Comparison of ENCODE assay signal across 15 cellular contexts in the genomic region with DNA sequence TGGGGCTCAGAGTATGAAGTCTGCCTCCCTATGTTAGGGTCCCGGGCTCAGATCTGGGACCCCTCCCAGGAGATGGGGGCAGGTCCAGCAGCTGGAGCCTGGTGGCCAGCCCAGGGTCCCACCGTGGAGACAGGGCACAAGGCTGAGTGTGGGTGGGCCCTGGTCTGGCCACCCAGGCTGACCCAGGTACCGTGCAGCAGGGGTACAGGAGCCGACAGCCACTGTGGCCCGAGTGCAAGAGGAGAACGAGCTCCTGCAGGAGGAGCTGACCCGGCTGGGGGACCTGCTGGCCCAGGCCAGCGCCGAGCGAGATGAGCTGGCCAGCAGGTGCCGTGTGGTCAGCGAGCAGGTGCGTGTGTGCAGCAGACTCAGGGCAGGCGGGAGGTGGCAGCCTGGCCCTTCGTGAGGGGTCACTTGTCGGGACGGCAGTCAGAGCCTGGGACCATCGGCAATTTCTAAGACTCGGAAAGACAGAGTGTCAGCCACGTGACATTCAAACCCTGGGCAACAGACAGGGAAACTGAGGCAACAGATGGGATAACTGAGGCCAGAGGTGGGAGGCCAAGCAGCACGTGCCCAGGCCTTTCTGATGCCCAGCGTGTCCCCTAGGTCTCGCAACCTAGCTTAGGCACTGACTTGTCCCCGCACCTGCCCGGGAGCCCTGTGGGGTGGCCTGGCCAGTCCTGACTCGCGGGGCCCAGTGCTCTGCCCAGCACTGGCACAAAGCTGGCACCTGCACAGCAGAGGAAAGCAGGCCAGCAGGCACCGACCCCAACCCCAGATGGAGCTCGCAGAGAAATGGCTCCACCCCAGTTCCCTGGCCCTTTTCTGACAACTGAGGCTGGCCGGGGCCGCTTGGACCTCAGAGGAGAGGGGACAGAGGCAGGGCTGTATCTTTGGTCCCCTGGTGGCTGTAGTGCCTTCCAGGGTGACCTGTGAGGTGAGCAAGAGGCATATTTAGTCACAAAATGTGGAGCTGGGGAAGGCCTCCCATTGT. TPM values are rescaled to one million over a fixed set of nuclear protein-coding genes. Genes with fewer than 3 reads are reported as not detected.
DNase-seq lines count a peak whose midpoint lies in the region; ATAC-seq, FAIRE-seq and TF ChIP-seq lines count a peak whose summit lies in the region.
"Had no signal": no experiment of that assay in that cellular context is flagged by ENCODE, and none has a peak within 500 bp of the region (broad histone marks: within the 10 kb centered on the region; RNA-seq: fewer than 3 reads in every experiment).

No MANE protein-coding gene starts in this region.

- no peak for TF ChIP-seq RAD21 in HepG2 (CRISPR knock-in tag; IDR thresholded peaks at IDR 0.05)

- H3K27ac ChIP-seq in HepG2 (ENCODE audit: extremely low read length, insufficient read depth, low read length) (no peak overlapping the region), suprapubic skin (peak overlapping the region; percentile 57), OCI-LY7 (ENCODE audit: low read depth, low read length, poor library complexity, severe bottlenecking) (no peak overlapping the region)

- FAIRE-seq in HepG2 (lab: Jason Lieb, UNC) = no peak
- FAIRE-seq: A204.1 had no signal

- H3K36me3 ChIP-seq in adipocyte (ENCODE audit: control insufficient read depth, insufficient read depth, low read length, severe bottlenecking) = no peaks in the 10 kb centered on the region
- H3K36me3 ChIP-seq in HepG2 (replicated peaks in 1 of 2; ENCODE audit: control insufficient read depth in 1 of 2, insufficient read depth in 2 of 2, low read length in 2 of 2) = no peaks in the 10 kb centered on the region
- no peaks in the 10 kb centered on the region for H3K36me3 ChIP-seq in suprapubic skin
- no peaks in the 10 kb centered on the region for H3K36me3 ChIP-seq in OCI-LY7 (ENCODE audit: insufficient read depth, low read length)

- intact Hi-C loops in HepG2 (cut with micrococcal nuclease; ENCODE audit: unreplicated experiment) = no loop called here
- intact Hi-C loops in OCI-LY7 (cut with micrococcal nuclease; ENCODE audit: unreplicated experiment) = no loop called here

- no peak for ATAC-seq in activated CD4-positive, CD25-positive, alpha-beta regulatory T cell treated with anti-CD3 and anti-CD28 coated beads, Interleukin-2, amount 50 U/mL, for 24 hours
- ATAC-seq in HepG2 (peak; percentile 13), GM18867 (IDR thresholded peaks at IDR 0.05; ENCODE audit: unreplicated experiment) (no peak), HG02678 (IDR thresholded peaks at IDR 0.05; ENCODE audit: unreplicated experiment) (no peak)
- ATAC-seq: T-cell had no signal

- TF ChIP-seq POLR2A in HepG2 (IDR thresholded peaks at IDR 0.05; ENCODE audit: insufficient read depth in 1 of 2, low read depth in 2 of 2, low read length in 2 of 2) = no peak
- no peak for TF ChIP-seq POLR2A in suprapubic skin (IDR thresholded peaks at IDR 0.05)

- H2AFZ ChIP-seq in HepG2 (ENCODE audit: low read length) (no peak overlapping the region), OCI-LY7 (ENCODE audit: low read length) (no peak overlapping the region)

- H3K4me3 ChIP-seq in adipocyte (ENCODE audit: low read length) (peak overlapping the region; percentile 35), HepG2 (replicated peaks in 1 of 3; ENCODE audit: insufficient read depth in 1 of 3, low read depth in 2 of 3, low read length in 3 of 3) (no peak overlapping the region), suprapubic skin (no peak overlapping the region), OCI-LY7 (ENCODE audit: low read depth, low read length, poor library complexity, severe bottlenecking) (no peak overlapping the region)
- H3K4me3 ChIP-seq: lung had no signal

- peak; percentile 27 for DNase-seq in activated CD4-positive, CD25-positive, alpha-beta regulatory T cell treated with anti-CD3 and anti-CD28 coated beads, Interleukin-2, amount 50 U/mL, for 72 hours
- no peak for DNase-seq in adipocyte (ENCODE audit: low read depth)
- no peak for DNase-seq in HepG2 (ENCODE audit: low spot score)
- peak; percentile 58 to 77 for DNase-seq in suprapubic skin (ENCODE audit: low spot score in 2 of 2)
- no peak for DNase-seq in OCI-LY7 (ENCODE audit: low spot score)
- DNase-seq: central memory CD4-positive, alpha-beta T cell; NCI-H748 treated with DMSO at 0.1 percent for 48 hours had no signal

- POLR2A ChIA-PET in HepG2 (lab: Yijun Ruan, JAX) = no interaction called here
- POLR2A ChIA-PET in OCI-LY7 (lab: Charles Lee) = no interaction called here

- H3K9ac ChIP-seq in adipocyte (ENCODE audit: low read length) (peak overlapping the region; percentile 77), HepG2 (ENCODE audit: insufficient read depth, low read depth, low read length) (no peak overlapping the region)

- H3K79me2 ChIP-seq in HepG2 (ENCODE audit: insufficient read depth, low read length) (no peaks in the 10 kb centered on the region), OCI-LY7 (ENCODE audit: insufficient read depth, low read depth, low read length) (no peaks in the 10 kb centered on the region)

- no peaks in the 10 kb centered on the region for H3K9me2 ChIP-seq in OCI-LY7 (ENCODE audit: insufficient read depth, low read length)

- H4K20me1 ChIP-seq in HepG2 (ENCODE audit: insufficient read depth, low read length) (no peaks in the 10 kb centered on the region), OCI-LY7 (ENCODE audit: insufficient read depth, low read length) (no peaks in the 10 kb centered on the region)

- TF ChIP-seq CTCF in HepG2 (CRISPR knock-in tag; IDR thresholded peaks at IDR 0.05) (peak; percentile 47), suprapubic skin (IDR thresholded peaks at IDR 0.05) (no peak), OCI-LY7 (conservative IDR thresholded peaks at IDR 0.05; ENCODE audit: low read length) (no peak)

- WGBS in HepG2 (ENCODE audit: low lambda C conversion rate) = 32% methylated on average over 24 of the region's 31 CpGs
- WGBS in suprapubic skin = 90% methylated on average over 20 of the region's 31 CpGs

- peaks cover 50% of the 10 kb centered on the region for H3K4me1 ChIP-seq in adipocyte (ENCODE audit: control insufficient read depth, insufficient read depth, low read length)
- H3K4me1 ChIP-seq in HepG2 (ENCODE audit: insufficient read depth, low read length) = peaks cover 13% of the 10 kb centered on the region
- peaks cover 61% of the 10 kb centered on the region for H3K4me1 ChIP-seq in suprapubic skin
- H3K4me1 ChIP-seq in OCI-LY7 (ENCODE audit: insufficient read depth, low read length, poor library complexity, severe bottlenecking) = no peaks in the 10 kb centered on the region

- no peak overlapping the region for H3K4me2 ChIP-seq in HepG2 (ENCODE audit: low read depth, low read length)
- H3K4me2 ChIP-seq in OCI-LY7 (ENCODE audit: low read length) = no peak overlapping the region

- TF ChIP-seq EP300 in HepG2 (IDR thresholded peaks at IDR 0.05; ENCODE audit: low read depth in 2 of 2, low read length in 2 of 2) (no peak), HepG2 (CRISPR knock-in tag; IDR thresholded peaks at IDR 0.05; ENCODE audit: borderline replicate concordance) (no peak), suprapubic skin (IDR thresholded peaks at IDR 0.05) (no peak)

- CTCF ChIA-PET in HepG2 (lab: Yijun Ruan, JAX; ENCODE audit: low intra/inter-chr PET ratio, low total read pairs) = no interaction called here
- CTCF ChIA-PET in OCI-LY7 (lab: Charles Lee; ENCODE audit: unreplicated experiment) = no interaction called here

- H3K27me3 ChIP-seq in adipocyte (replicated peaks; ENCODE audit: control insufficient read depth, insufficient read depth, low read length) (no peaks in the 10 kb centered on the region), HepG2 (ENCODE audit: control insufficient read depth in 1 of 2, insufficient read depth in 2 of 2, low read length in 2 of 2) (peaks cover 13 to 66% of the 10 kb centered on the region in 2 experiments; a peak in 3 of 5 replicates), suprapubic skin (peaks cover 6% of the 10 kb centered on the region)

- BruUV-seq in HepG2 (replicated peaks; lab: Mats Ljungman, UMichigan) = no TSS peak
- no TSS peak for BruUV-seq in OCI-LY7 (replicated peaks; lab: Mats Ljungman, UMichigan)

- in situ Hi-C loops in HepG2 (cut with HindIII; ENCODE audit: extremely low pct_ligation_motif_present, low pct_unique_long_range_greater_than_20kb) = loop anchor here (5.0 kb wide), 1 partner anchor 67 kb away; no protein-coding TSS in a partner anchor

- H3K9me3 ChIP-seq in adipocyte (ENCODE audit: control insufficient read depth, low read length) (no peaks in the 10 kb centered on the region), HepG2 (ENCODE audit: low read length) (no peaks in the 10 kb centered on the region), suprapubic skin (no peaks in the 10 kb centered on the region), OCI-LY7 (ENCODE audit: low read length) (no peaks in the 10 kb centered on the region)

RNA-seq across cellular contexts. Expression of a gene that starts 13.9 kb away (rescaled TPM):
- total RNA-seq in HepG2 (2016; rRNA removed; fragmentation: Illumina TruSeq; extraction: Trizol) = not detected in 2 replicates
- not detected in 2 replicates for total RNA-seq in HepG2 (2016; cell fraction: cytosol; rRNA removed; fragmentation: Illumina TruSeq; extraction: Trizol; ENCODE audit: low read depth)
- total RNA-seq in HepG2 (2016; cell fraction: insoluble cytoplasmic fraction; rRNA removed; fragmentation: Illumina TruSeq; extraction: Trizol) = 0.02 TPM in 1 of 2 replicates, not detected in the other
- not detected in 2 replicates for total RNA-seq in HepG2 (2016; cell fraction: membrane; rRNA removed; fragmentation: Illumina TruSeq; extraction: Trizol)
- total RNA-seq in HepG2 (2016; cell fraction: nucleus; rRNA removed; fragmentation: Illumina TruSeq; extraction: Trizol) = not detected in 2 replicates
- not detected in 2 replicates for polyA plus RNA-seq in HepG2 (2011; rRNA removed)
- polyA plus RNA-seq in HepG2 (2011; cell fraction: cytosol; rRNA removed) = not detected in 2 replicates
- polyA plus RNA-seq in HepG2 (2011; cell fraction: nucleus; rRNA removed) = 0.03 TPM in 1 of 2 replicates, not detected in the other
- polyA plus RNA-seq in HepG2 (2012) = 0.13 and 0.15 TPM in 2 replicates
- not detected in 2 replicates for polyA plus RNA-seq in HepG2 (2016; cell fraction: cytosol; fragmentation: Illumina TruSeq; extraction: Trizol; ENCODE audit: low read depth)
- not detected in 2 replicates for polyA plus RNA-seq in HepG2 (2016; cell fraction: insoluble cytoplasmic fraction; fragmentation: Illumina TruSeq; extraction: Trizol; ENCODE audit: low read depth)
- polyA plus RNA-seq in HepG2 (2016; cell fraction: membrane; fragmentation: Illumina TruSeq; extraction: Trizol; ENCODE audit: low read depth) = not detected in 2 replicates
- polyA plus RNA-seq in HepG2 (2016; cell fraction: nucleus; fragmentation: Illumina TruSeq; extraction: Trizol; ENCODE audit: insufficient read depth, low read depth) = not detected in 2 replicates
- polyA minus RNA-seq in HepG2 (2011; rRNA and poly(A)+ RNA removed; ENCODE audit: low replicate concordance) = not detected in 2 replicates
- polyA minus RNA-seq in HepG2 (2011; cell fraction: cytosol; rRNA and poly(A)+ RNA removed) = not detected in 2 replicates
- polyA minus RNA-seq in HepG2 (2011; cell fraction: nucleus; rRNA and poly(A)+ RNA removed) = not detected in 2 replicates
- total RNA-seq in suprapubic skin = not detected
- total RNA-seq in OCI-LY7 (2014; rRNA removed; shearing (Covaris generic)) = not detected in 2 replicates
- total RNA-seq in OCI-LY7 (2022) = not detected in 2 replicates
- total RNA-seq: fibroblast of villous mesenchyme, H4, T-cell had no signal

RNA-seq across cellular contexts. Expression of a gene that starts 24.1 kb away (rescaled TPM):
- total RNA-seq in HepG2 (2016; rRNA removed; fragmentation: Illumina TruSeq; extraction: Trizol) = 13.5 and 14.0 TPM in 2 replicates
- 3.1 and 3.7 TPM in 2 replicates for total RNA-seq in HepG2 (2016; cell fraction: cytosol; rRNA removed; fragmentation: Illumina TruSeq; extraction: Trizol; ENCODE audit: low read depth)
- total RNA-seq in HepG2 (2016; cell fraction: insoluble cytoplasmic fraction; rRNA removed; fragmentation: Illumina TruSeq; extraction: Trizol) = 11.5 and 15.3 TPM in 2 replicates
- 10.1 and 12.0 TPM in 2 replicates for total RNA-seq in HepG2 (2016; cell fraction: membrane; rRNA removed; fragmentation: Illumina TruSeq; extraction: Trizol)
- 8.9 and 10.1 TPM in 2 replicates for total RNA-seq in HepG2 (2016; cell fraction: nucleus; rRNA removed; fragmentation: Illumina TruSeq; extraction: Trizol)
- polyA plus RNA-seq in HepG2 (2011; rRNA removed) = 3.0 and 3.6 TPM in 2 replicates
- 2.4 and 4.2 TPM in 2 replicates for polyA plus RNA-seq in HepG2 (2011; cell fraction: cytosol; rRNA removed)
- 8.9 and 9.1 TPM in 2 replicates for polyA plus RNA-seq in HepG2 (2011; cell fraction: nucleus; rRNA removed)
- polyA plus RNA-seq in HepG2 (2012) = 2.1 and 4.1 TPM in 2 replicates
- 3.4 TPM in 2 replicates for polyA plus RNA-seq in HepG2 (2016; cell fraction: cytosol; fragmentation: Illumina TruSeq; extraction: Trizol; ENCODE audit: low read depth)
- 11.8 and 13.7 TPM in 2 replicates for polyA plus RNA-seq in HepG2 (2016; cell fraction: insoluble cytoplasmic fraction; fragmentation: Illumina TruSeq; extraction: Trizol; ENCODE audit: low read depth)
- 8.3 and 8.8 TPM in 2 replicates for polyA plus RNA-seq in HepG2 (2016; cell fraction: membrane; fragmentation: Illumina TruSeq; extraction: Trizol; ENCODE audit: low read depth)
- polyA plus RNA-seq in HepG2 (2016; cell fraction: nucleus; fragmentation: Illumina TruSeq; extraction: Trizol; ENCODE audit: insufficient read depth, low read depth) = 15.9 and 16.1 TPM in 2 replicates
- 5.4 TPM in 1 of 2 replicates, not detected in the other for polyA minus RNA-seq in HepG2 (2011; rRNA and poly(A)+ RNA removed; ENCODE audit: low replicate concordance)
- 1.8 and 2.0 TPM in 2 replicates for polyA minus RNA-seq in HepG2 (2011; cell fraction: cytosol; rRNA and poly(A)+ RNA removed)
- 1.3 and 2.5 TPM in 2 replicates for polyA minus RNA-seq in HepG2 (2011; cell fraction: nucleus; rRNA and poly(A)+ RNA removed)
- total RNA-seq in suprapubic skin = 10 to 100 TPM; 28.7 to 97.5 (median 69.2) TPM
- not detected in 2 replicates for total RNA-seq in OCI-LY7 (2014; rRNA removed; shearing (Covaris generic))
- not detected in 2 replicates for total RNA-seq in OCI-LY7 (2022)
- total RNA-seq: fibroblast of villous mesenchyme, H4, T-cell had no signal

RNA-seq across cellular contexts. Expression of a gene that starts 51.5 kb away (rescaled TPM):
- total RNA-seq in HepG2 (2016; rRNA removed; fragmentation: Illumina TruSeq; extraction: Trizol) = 30.5 and 41.9 TPM in 2 replicates
- 13.0 and 14.7 TPM in 2 replicates for total RNA-seq in HepG2 (2016; cell fraction: cytosol; rRNA removed; fragmentation: Illumina TruSeq; extraction: Trizol; ENCODE audit: low read depth)
- 26.6 and 43.3 TPM in 2 replicates for total RNA-seq in HepG2 (2016; cell fraction: insoluble cytoplasmic fraction; rRNA removed; fragmentation: Illumina TruSeq; extraction: Trizol)
- total RNA-seq in HepG2 (2016; cell fraction: membrane; rRNA removed; fragmentation: Illumina TruSeq; extraction: Trizol) = 16.6 and 19.6 TPM in 2 replicates
- total RNA-seq in HepG2 (2016; cell fraction: nucleus; rRNA removed; fragmentation: Illumina TruSeq; extraction: Trizol) = 38.2 and 44.0 TPM in 2 replicates
- polyA plus RNA-seq in HepG2 (2011; rRNA removed) = 96.1 and 133 TPM in 2 replicates
- polyA plus RNA-seq in HepG2 (2011; cell fraction: cytosol; rRNA removed) = 35.6 and 52.0 TPM in 2 replicates
- 938 and 1,041 TPM in 2 replicates for polyA plus RNA-seq in HepG2 (2011; cell fraction: nucleus; rRNA removed)
- 57.7 and 74.1 TPM in 2 replicates for polyA plus RNA-seq in HepG2 (2012)
- polyA plus RNA-seq in HepG2 (2016; cell fraction: cytosol; fragmentation: Illumina TruSeq; extraction: Trizol; ENCODE audit: low read depth) = 16.7 and 17.4 TPM in 2 replicates
- polyA plus RNA-seq in HepG2 (2016; cell fraction: insoluble cytoplasmic fraction; fragmentation: Illumina TruSeq; extraction: Trizol; ENCODE audit: low read depth) = 26.4 and 36.5 TPM in 2 replicates
- 15.2 and 17.5 TPM in 2 replicates for polyA plus RNA-seq in HepG2 (2016; cell fraction: membrane; fragmentation: Illumina TruSeq; extraction: Trizol; ENCODE audit: low read depth)
- polyA plus RNA-seq in HepG2 (2016; cell fraction: nucleus; fragmentation: Illumina TruSeq; extraction: Trizol; ENCODE audit: insufficient read depth, low read depth) = 101 and 109 TPM in 2 replicates
- polyA minus RNA-seq in HepG2 (2011; rRNA and poly(A)+ RNA removed; ENCODE audit: low replicate concordance) = 67.0 TPM in 1 of 2 replicates, not detected in the other
- 22.8 and 31.0 TPM in 2 replicates for polyA minus RNA-seq in HepG2 (2011; cell fraction: cytosol; rRNA and poly(A)+ RNA removed)
- 64.6 and 66.1 TPM in 2 replicates for polyA minus RNA-seq in HepG2 (2011; cell fraction: nucleus; rRNA and poly(A)+ RNA removed)
- total RNA-seq in suprapubic skin = under 1 TPM in 1 of 4 donors, not detected in 3; 0.80 TPM
- not detected in 2 replicates for total RNA-seq in OCI-LY7 (2014; rRNA removed; shearing (Covaris generic))
- not detected in 2 replicates for total RNA-seq in OCI-LY7 (2022)
- total RNA-seq: fibroblast of villous mesenchyme, H4 had no signal

Comparison
In these comparisons a context has a peak if more than half of its experiments do, and no peak if none do; other contexts are left out.
1. DNase-seq: peak in activated CD4-positive, CD25-positive, alpha-beta regulatory T cell treated with anti-CD3 and anti-CD28 coated beads, Interleukin-2, amount 50 U/mL, for 72 hours (single experiment) and suprapubic skin (2 of 2); none in adipocyte (single experiment), HepG2 (single experiment) and OCI-LY7 (single experiment).
2. RNA of a gene that starts 24.1 kb away (total RNA-seq): 28.7 to 97.5 TPM in suprapubic skin and 3.1 to 15.3 TPM in HepG2; not detected in OCI-LY7; every median in the first group is over 4 times any median in the second.
3. RNA of a gene that starts 51.5 kb away (total RNA-seq): 13.0 to 44.0 TPM in HepG2; 0.80 TPM in suprapubic skin and not detected in OCI-LY7; every median in the first group is over 4 times any median in the second.